20 cellular contexts compared by ENCODE assay signal in genomic region chr10:48343106-48343505, GRCh38. TPM values are rescaled to one million over a fixed set of nuclear protein-coding genes. Genes with fewer than 3 reads are reported as not detected.
A peak's percentile ranks its signal among the peaks of the same experiment; 100 is the strongest.
DNase-seq lines count a peak whose midpoint lies in the region; ATAC-seq and TF ChIP-seq lines count a peak whose summit lies in the region.
"Had no signal": no experiment of that assay in that cellular context is flagged by ENCODE, and none has a peak within 500 bp of the region (broad histone marks: within the 10 kb centered on the region; RNA-seq: fewer than 3 reads in every experiment).

No MANE protein-coding gene starts in this region.

- peaks cover 5% of the 10 kb centered on the region for H3K9me3 Mint-ChIP-seq in glutamatergic neuron (ENCODE audit: unreplicated experiment)

- peak overlapping the region; percentile 75 for H3K4me3 Mint-ChIP-seq in glutamatergic neuron (ENCODE audit: unreplicated experiment)
- H3K4me3 Mint-ChIP-seq: CD4-positive, alpha-beta memory T cell; H9 had no signal

- H3K4me1 ChIP-seq in heart right ventricle = peaks cover 0 to 52% (median 19%) of the 10 kb centered on the region in 9 donors
- H3K4me1 ChIP-seq: Peyer's patch had no signal

- intact Hi-C loops in heart right ventricle (cut with DNase I) (no loop called here), left cardiac atrium (cut with DNase I) (no loop called here)

- peaks cover 3% of the 10 kb centered on the region for H3K27me3 Mint-ChIP-seq in glutamatergic neuron (ENCODE audit: unreplicated experiment)
- H3K27me3 Mint-ChIP-seq: CD4-positive, alpha-beta memory T cell had no signal

- H3K27me3 ChIP-seq in heart right ventricle = no peaks in the 10 kb centered on the region
- H3K27me3 ChIP-seq: Peyer's patch had no signal

- DNase-seq in EH (ENCODE audit: low read depth) (peak; percentile 26), NCI-H82 treated with DMSO at 0.1 percent for 48 hours (lab: John Stamatoyannopoulos, UW; ENCODE audit: unreplicated experiment) (peak; percentile 32), glutamatergic neuron (no peak), heart right ventricle (no peak), left cardiac atrium (no peak), GM20000 (ENCODE audit: low spot score) (no peak)
- no peak for DNase-seq in activated naive CD4-positive, alpha-beta T cell (lab: John Stamatoyannopoulos, UW)
- DNase-seq: Caco-2; CD4-positive, alpha-beta memory T cell; DMS53; GM23248; H9; HFFc6; NCI-H1092 treated with DMSO at 0.1 percent for 48 hours; NCI-H146; NCI-H2029; NCI-H2227 treated with DMSO at 0.1 percent for 48 hours; NCI-H510A treated with DMSO at 0.1 percent for 48 hours; NCI-H748 treated with DMSO at 0.1 percent for 48 hours; Peyer's patch had no signal

- 45 to 49% methylated on average over 2 of the region's 2 CpGs for WGBS in heart right ventricle, 2 donors

- H3K27ac ChIP-seq in heart right ventricle = no peak overlapping the region
- H3K27ac ChIP-seq: GM23248, Peyer's patch had no signal

- peaks cover 0 to 17% (median 8%) of the 10 kb centered on the region in 11 donors for H3K9me3 ChIP-seq in heart right ventricle

- ATAC-seq in heart right ventricle = no peak
- no peak for ATAC-seq in left cardiac atrium

- peak overlapping the region; percentile 90 for H3K27ac Mint-ChIP-seq in glutamatergic neuron (ENCODE audit: unreplicated experiment)
- H3K27ac Mint-ChIP-seq: CD4-positive, alpha-beta memory T cell; H9 had no signal

- H3K36me3 Mint-ChIP-seq in glutamatergic neuron (ENCODE audit: unreplicated experiment) = peaks cover 22% of the 10 kb centered on the region

- no peak overlapping the region for H3K4me3 ChIP-seq in heart right ventricle
- H3K4me3 ChIP-seq: GM23248, Peyer's patch had no signal

- no peaks in the 10 kb centered on the region for H3K36me3 ChIP-seq in heart right ventricle
- H3K36me3 ChIP-seq: Peyer's patch had no signal

- H3K4me1 Mint-ChIP-seq in glutamatergic neuron (ENCODE audit: low read depth, unreplicated experiment) = peaks cover 47% of the 10 kb centered on the region

- TF ChIP-seq CTCF in glutamatergic neuron (IDR thresholded peaks at IDR 0.05; ENCODE audit: partially characterized antibody, unreplicated experiment) (no peak), heart right ventricle (IDR thresholded peaks at IDR 0.05) (no peak), GM20000 (IDR thresholded peaks at IDR 0.05; ENCODE audit: extremely low read depth, missing control alignments) (no peak)

RNA-seq across cellular contexts. Expression of gene MAPK8, which starts 36.6 kb away (rescaled TPM):
- total RNA-seq in glutamatergic neuron (ENCODE audit: unreplicated experiment) (317 TPM), heart right ventricle (10 to 100 TPM; 22.0 to 41.9 (median 31.2) TPM), left cardiac atrium (10 to 100 TPM; 28.1 to 29.5 TPM)
- 1 to 10 TPM; 7.4 to 8.0 TPM for polyA plus RNA-seq in heart right ventricle

Comparison
In these comparisons a context has a peak if more than half of its experiments do, and no peak if none do; other contexts are left out.
1. DNase-seq: peak in EH (single experiment) and NCI-H82 treated with DMSO at 0.1 percent for 48 hours (single experiment); none in glutamatergic neuron (single experiment), activated naive CD4-positive, alpha-beta T cell (0 of 4), heart right ventricle (0 of 2), left cardiac atrium (single experiment) and GM20000 (single experiment).